ENCODE assay signal across 20 cellular contexts in genomic region chr13:45401306-45401705, GRCh38. TPM values are rescaled to one million over a fixed set of nuclear protein-coding genes. Genes with fewer than 3 reads are reported as not detected.
DNase-seq lines count a peak whose midpoint lies in the region; ATAC-seq and TF ChIP-seq lines count a peak whose summit lies in the region.
"Had no signal": no experiment of that assay in that cellular context is flagged by ENCODE, and none has a peak within 500 bp of the region (broad histone marks: within the 10 kb centered on the region; RNA-seq: fewer than 3 reads in every experiment).

No MANE protein-coding gene starts in this region.

- CTCF ChIA-PET in activated CD4-positive, alpha-beta memory T cell treated with anti-CD3 and anti-CD28 coated beads for 36 hours (lab: Charles Lee) = no interaction called here

- peak overlapping the region; percentile 36 for H3K27ac Mint-ChIP-seq in activated CD4-positive, alpha-beta memory T cell treated with anti-CD3 and anti-CD28 coated beads for 36 hours
- no peak overlapping the region for H3K27ac Mint-ChIP-seq in type B pancreatic cell
- H3K27ac Mint-ChIP-seq: neural progenitor cell; stimulated activated memory B cell treated with anti-CD40 and anti-IgM and Interleukin-4, amounts not matched to agents 10 μg/mL and 1 μg/mL and 100 μg/mL, for 72 hours had no signal

- ATAC-seq in Right ventricle myocardium superior (ENCODE audit: poor library complexity) = peak; percentile 46
- ATAC-seq in left ventricle myocardium superior = peak; percentile 47
- no peak for ATAC-seq in esophagus mucosa
- ATAC-seq: HCT116; mucosa of descending colon; stimulated activated memory B cell treated with anti-CD40 and anti-IgM and Interleukin-4, amounts not matched to agents 10 μg/mL and 1 μg/mL and 100 μg/mL, for 72 hours had no signal

- POLR2A ChIA-PET in activated CD4-positive, alpha-beta memory T cell treated with anti-CD3 and anti-CD28 coated beads for 36 hours (lab: Charles Lee) = no interaction called here

- H3K9me3 Mint-ChIP-seq in activated CD4-positive, alpha-beta memory T cell treated with anti-CD3 and anti-CD28 coated beads for 36 hours = no peaks in the 10 kb centered on the region
- H3K9me3 Mint-ChIP-seq in type B pancreatic cell = no peaks in the 10 kb centered on the region
- H3K9me3 Mint-ChIP-seq: neural progenitor cell; stimulated activated memory B cell treated with anti-CD40 and anti-IgM and Interleukin-4, amounts not matched to agents 10 μg/mL and 1 μg/mL and 100 μg/mL, for 72 hours had no signal

- no peak for DNase-seq in Right ventricle myocardium superior
- DNase-seq in cardiac septum (ENCODE audit: low spot score) = no peak
- no peak for DNase-seq in activated CD4-positive, alpha-beta memory T cell treated with anti-CD3 and anti-CD28 coated beads for 36 hours
- DNase-seq in left ventricle myocardium superior = no peak
- peak; percentile 2 for DNase-seq in superior temporal gyrus (ENCODE audit: extremely low spot score)
- no peak for DNase-seq in type B pancreatic cell (ENCODE audit: extremely low spot score, unreplicated experiment)
- DNase-seq: activated CD4-positive, CD25-positive, alpha-beta regulatory T cell; activated gamma-delta T cell; central memory CD4-positive, alpha-beta T cell; DMS79; mucosa of descending colon; NCI-H1436 treated with DMSO at 0.1 percent for 48 hours; NCI-H510A treated with DMSO at 0.1 percent for 48 hours; Peyer's patch; posterior cingulate gyrus; stimulated activated CD4-positive, alpha-beta T cell treated with anti-CD3 and anti-CD28 coated beads, Interleukin-1b, Interleukin-23, amount 100 ng/mL, for 48 hours had no signal

- intact Hi-C loops in Right ventricle myocardium superior (cut with DNase I) (no loop called here), cardiac septum (cut with DNase I) (no loop called here), left ventricle myocardium superior (cut with micrococcal nuclease) (no loop called here)
- intact Hi-C loops in activated CD4-positive, alpha-beta memory T cell treated with anti-CD3 and anti-CD28 coated beads for 36 hours (cut with micrococcal nuclease) = no loop called here

- no peaks in the 10 kb centered on the region for H3K27me3 Mint-ChIP-seq in activated CD4-positive, alpha-beta memory T cell treated with anti-CD3 and anti-CD28 coated beads for 36 hours
- no peaks in the 10 kb centered on the region for H3K27me3 Mint-ChIP-seq in type B pancreatic cell
- H3K27me3 Mint-ChIP-seq: stimulated activated memory B cell treated with anti-CD40 and anti-IgM and Interleukin-4, amounts not matched to agents 10 μg/mL and 1 μg/mL and 100 μg/mL, for 72 hours had no signal

- H3K36me3 Mint-ChIP-seq in activated CD4-positive, alpha-beta memory T cell treated with anti-CD3 and anti-CD28 coated beads for 36 hours = peaks cover 34% of the 10 kb centered on the region
- H3K36me3 Mint-ChIP-seq in type B pancreatic cell = peaks cover 30% of the 10 kb centered on the region

- no peak for TF ChIP-seq CTCF in type B pancreatic cell (conservative IDR thresholded peaks at IDR 0.05)

- peaks cover 28% of the 10 kb centered on the region for H3K4me1 Mint-ChIP-seq in activated CD4-positive, alpha-beta memory T cell treated with anti-CD3 and anti-CD28 coated beads for 36 hours (ENCODE audit: low read depth)
- no peaks in the 10 kb centered on the region for H3K4me1 Mint-ChIP-seq in type B pancreatic cell (ENCODE audit: unreplicated experiment)
- H3K4me1 Mint-ChIP-seq: neural progenitor cell; stimulated activated memory B cell treated with anti-CD40 and anti-IgM and Interleukin-4, amounts not matched to agents 10 μg/mL and 1 μg/mL and 100 μg/mL, for 72 hours had no signal

- no peak overlapping the region for H3K4me3 Mint-ChIP-seq in activated CD4-positive, alpha-beta memory T cell treated with anti-CD3 and anti-CD28 coated beads for 36 hours
- H3K4me3 Mint-ChIP-seq in type B pancreatic cell = no peak overlapping the region
- H3K4me3 Mint-ChIP-seq: neural progenitor cell; stimulated activated memory B cell treated with anti-CD40 and anti-IgM and Interleukin-4, amounts not matched to agents 10 μg/mL and 1 μg/mL and 100 μg/mL, for 72 hours had no signal

RNA-seq across cellular contexts. Expression of gene SLC25A30, which starts 16.9 kb away (rescaled TPM):
- total RNA-seq in Right ventricle myocardium superior (142 TPM), cardiac septum (83.4 TPM), left ventricle myocardium superior (194 TPM), esophagus mucosa (7.3 TPM), type B pancreatic cell (ENCODE audit: low replicate concordance) (5.5 and 7.6 TPM in 2 replicates)
- total RNA-seq in activated CD4-positive, alpha-beta memory T cell treated with anti-CD3 and anti-CD28 coated beads for 36 hours = 10 to 100 TPM; 14.6 to 15.3 TPM
